Comparison of ENCODE assay signal across 1 cellular context in the genomic region with DNA sequence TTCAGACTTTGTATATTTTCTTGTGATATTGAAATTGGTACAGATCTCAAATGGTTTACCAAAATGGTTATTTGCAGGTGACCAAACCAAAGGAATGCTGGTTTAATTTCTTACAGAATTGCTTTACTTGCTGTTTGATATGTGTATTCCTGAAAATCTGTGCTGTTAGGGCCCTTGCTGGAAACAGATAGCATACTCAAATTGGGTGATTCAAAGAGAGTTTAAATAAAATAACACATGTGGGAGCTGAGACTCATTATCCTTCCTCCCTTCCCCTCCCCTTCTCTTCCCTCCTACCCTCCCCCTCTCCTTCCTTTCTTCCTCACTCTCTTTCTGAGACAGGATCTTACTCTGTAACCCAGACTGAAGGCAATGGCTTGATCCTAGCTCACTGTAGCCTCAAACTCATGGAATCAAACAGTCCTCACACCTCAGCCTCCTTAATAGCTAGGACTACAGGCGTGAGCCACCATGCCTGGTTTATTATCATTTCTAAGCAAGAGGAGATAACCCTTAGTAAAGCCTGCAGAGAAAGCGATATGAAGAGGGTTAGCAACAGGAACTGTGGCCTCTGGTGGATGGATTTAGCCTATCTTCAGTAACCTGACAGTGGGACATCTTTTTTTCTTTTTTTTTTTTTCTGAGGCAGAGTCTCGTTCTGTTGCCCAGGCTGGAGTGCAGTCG.
TF ChIP-seq lines count a peak whose summit lies in the region.

No MANE protein-coding gene starts in this region.

TF ChIP-seq in K562, 482 proteins besides CTCF, POLR2A, EP300 and RAD21 (continued from another document):
- peak; percentile 64 for TF ChIP-seq CBFA2T3 (IDR thresholded peaks at IDR 0.05)
- TF ChIP-seq SNIP1 (IDR thresholded peaks at IDR 0.05; ENCODE audit: low read depth), result no peak
- no peak for TF ChIP-seq ZNF316 (IDR thresholded peaks at IDR 0.05)
- TF ChIP-seq TCF3 (CRISPR knock-in tag; IDR thresholded peaks at IDR 0.05), result peak; percentile 45
- TF ChIP-seq SRSF3 (IDR thresholded peaks at IDR 0.05; ENCODE audit: insufficient read depth, low read length), result no peak
- TF ChIP-seq TAL1 (IDR thresholded peaks at IDR 0.05), result peak; percentile 26; the same call in 1 of the 2 replicates
